1 cellular context compared by ENCODE assay signal in genomic region chr3:66480666-66481065, GRCh38.
TF ChIP-seq lines count a peak whose summit lies in the region.

No MANE protein-coding gene starts in this region.

TF ChIP-seq in GM23338, 12 proteins besides CTCF, POLR2A, EP300 and RAD21 (continued from another document):
- TF ChIP-seq ZNF462 (CRISPR knock-in tag; IDR thresholded peaks at IDR 0.05) (no peak), REST (IDR thresholded peaks at IDR 0.05; ENCODE audit: unreplicated experiment) (no peak), JUNB (IDR thresholded peaks at IDR 0.05; ENCODE audit: unreplicated experiment) (no peak), CREB1 (CRISPR knock-in tag; IDR thresholded peaks at IDR 0.05; ENCODE audit: low read depth) (no peak), NANOG (IDR thresholded peaks at IDR 0.05; ENCODE audit: borderline replicate concordance) (no peak), ZNF114 (CRISPR knock-in tag; IDR thresholded peaks at IDR 0.05) (no peak), POLR2AphosphoS5 (IDR thresholded peaks at IDR 0.05; ENCODE audit: low read depth) (no peak)
